In the genomic region with DNA sequence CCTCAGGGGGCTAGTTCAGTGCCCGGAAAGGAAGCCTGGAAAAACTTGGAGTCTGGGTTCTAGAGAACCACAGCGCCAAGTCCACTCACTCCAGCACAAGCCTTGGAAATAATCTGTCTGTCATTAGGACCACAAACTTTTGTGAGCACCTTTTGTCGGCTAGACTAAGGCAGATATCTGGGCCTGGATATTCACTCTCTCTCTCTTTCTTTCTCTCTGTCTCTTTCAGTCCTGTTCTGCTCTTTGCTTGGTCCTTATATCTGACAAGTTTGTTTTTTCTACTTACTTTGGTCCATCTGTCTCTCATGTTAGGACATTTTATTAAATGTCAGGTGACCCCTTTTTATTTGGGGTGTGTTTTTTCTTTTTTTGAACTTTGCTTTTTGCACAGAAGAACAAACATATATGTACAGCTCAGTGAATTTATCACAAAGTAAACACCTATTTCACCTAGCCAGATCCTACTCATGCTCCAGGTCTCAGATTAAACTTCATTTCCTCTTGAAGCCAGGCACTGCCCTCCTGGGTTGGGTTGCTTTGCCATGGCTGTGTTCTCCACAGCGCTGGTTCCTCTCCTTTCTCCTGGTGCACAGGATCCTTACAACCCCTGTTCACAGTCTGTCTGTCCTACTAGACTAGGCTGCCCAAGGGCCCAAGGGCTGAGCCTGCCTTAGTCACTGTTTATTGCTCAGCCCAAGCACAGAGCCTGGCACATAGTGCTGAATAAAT, we compare ENCODE assay signal across 14 cellular contexts. TPM values are rescaled to one million over a fixed set of nuclear protein-coding genes. Genes with fewer than 3 reads are reported as not detected.
"Had no signal": no experiment of that assay in that cellular context is flagged by ENCODE, and none has a peak within 500 bp of the region (broad histone marks: within the 10 kb centered on the region; RNA-seq: fewer than 3 reads in every experiment).

No MANE protein-coding gene starts in this region.

- H3K27me3 ChIP-seq: adrenal gland, right atrium auricular region, upper lobe of left lung had no signal

- H3K9me3 ChIP-seq: adrenal gland, right atrium auricular region, upper lobe of left lung had no signal

- H3K4me3 Mint-ChIP-seq: activated CD4-positive, alpha-beta T cell treated with anti-CD3 and anti-CD28 coated beads, Interleukin-2, amount 10 ng/mL, durations not matched to agents 7 days and 5 days; stimulated activated naive B cell treated with anti-CD40 and anti-IgM and Interleukin-4, amounts not matched to agents 10 μg/mL and 1 μg/mL and 100 μg/mL, for 72 hours had no signal

- FAIRE-seq: islet of Langerhans, TTC549 had no signal

- ATAC-seq: stimulated activated naive B cell treated with anti-CD40 and anti-IgM and Interleukin-4, amounts not matched to agents 10 μg/mL and 1 μg/mL and 100 μg/mL, for 72 hours had no signal

- H3K27me3 Mint-ChIP-seq: activated CD4-positive, alpha-beta T cell treated with anti-CD3 and anti-CD28 coated beads, Interleukin-2, amount 10 ng/mL, durations not matched to agents 7 days and 5 days; stimulated activated naive B cell treated with anti-CD40 and anti-IgM and Interleukin-4, amounts not matched to agents 10 μg/mL and 1 μg/mL and 100 μg/mL, for 72 hours had no signal

- H3K4me3 ChIP-seq: adrenal gland, right atrium auricular region, smooth muscle cell, upper lobe of left lung had no signal

- H3K27ac Mint-ChIP-seq: activated CD4-positive, alpha-beta T cell treated with anti-CD3 and anti-CD28 coated beads, Interleukin-2, amount 10 ng/mL, durations not matched to agents 7 days and 5 days; stimulated activated naive B cell treated with anti-CD40 and anti-IgM and Interleukin-4, amounts not matched to agents 10 μg/mL and 1 μg/mL and 100 μg/mL, for 72 hours had no signal

- H3K36me3 ChIP-seq: adrenal gland had no signal

- H3K27ac ChIP-seq: right atrium auricular region had no signal

- H3K4me1 ChIP-seq: right atrium auricular region had no signal

- H3K9me3 Mint-ChIP-seq: activated CD4-positive, alpha-beta T cell treated with anti-CD3 and anti-CD28 coated beads, Interleukin-2, amount 10 ng/mL, durations not matched to agents 7 days and 5 days; stimulated activated naive B cell treated with anti-CD40 and anti-IgM and Interleukin-4, amounts not matched to agents 10 μg/mL and 1 μg/mL and 100 μg/mL, for 72 hours had no signal

- DNase-seq: activated CD4-positive, alpha-beta T cell treated with anti-CD3 and anti-CD28 coated beads, Interleukin-2, amount 10 ng/mL, durations not matched to agents 7 days and 5 days; activated CD4-positive, CD25-positive, alpha-beta regulatory T cell; activated CD8-positive, alpha-beta memory T cell treated with anti-CD3 and anti-CD28 coated beads for 24 hours; activated naive CD4-positive, alpha-beta T cell treated with Interleukin-2 at 50 U/mL for 16 hours; adrenal gland; central memory CD4-positive, alpha-beta T cell; stimulated activated naive B cell treated with anti-CD40 and anti-IgM and Interleukin-4, amounts not matched to agents 10 μg/mL and 1 μg/mL and 100 μg/mL, for 72 hours; substantia nigra; T-helper 2 cell; upper lobe of left lung had no signal

RNA-seq across cellular contexts. Expression of gene CDCP2, which starts 58.6 kb away (rescaled TPM):
- total RNA-seq: activated CD4-positive, alpha-beta T cell treated with anti-CD3 and anti-CD28 coated beads, Interleukin-2, amount 10 ng/mL, durations not matched to agents 7 days and 5 days; right atrium auricular region; smooth muscle cell; upper lobe of left lung had no signal
- polyA plus RNA-seq: smooth muscle cell had no signal
